ENCODE assay signal across 22 cellular contexts in the genomic region with DNA sequence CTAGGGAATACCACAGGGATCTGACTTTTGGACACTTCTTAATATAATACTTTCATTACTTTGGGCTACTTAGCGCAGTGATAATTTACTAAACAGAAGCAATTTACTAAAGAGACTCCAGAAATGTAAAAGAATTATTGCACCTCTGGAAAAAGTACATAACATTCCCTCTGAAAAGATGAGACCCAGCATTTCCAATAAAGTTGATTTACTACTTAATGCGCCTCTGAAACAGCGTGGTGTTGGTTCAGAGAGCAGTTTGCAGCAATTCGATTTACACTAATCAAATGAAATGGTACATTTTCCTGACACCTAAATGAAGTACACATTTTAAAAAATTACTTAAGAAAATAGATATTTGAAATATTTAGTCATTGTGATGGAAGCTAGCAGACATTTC.
"Had no signal": no experiment of that assay in that cellular context is flagged by ENCODE, and none has a peak within 500 bp of the region (broad histone marks: within the 10 kb centered on the region; RNA-seq: fewer than 3 reads in every experiment).

No MANE protein-coding gene starts in this region.

- H3K4me1 Mint-ChIP-seq: stimulated activated naive B cell treated with anti-CD40 and anti-IgM and Interleukin-4, amounts not matched to agents 10 μg/mL and 1 μg/mL and 100 μg/mL, for 72 hours; WTC11 had no signal

- H3K4me3 ChIP-seq: body of pancreas, lung, neural progenitor cell, pancreas, thyroid gland had no signal

- DNase-seq: activated CD4-positive, alpha-beta T cell treated with anti-CD3 and anti-CD28 coated beads for 4 hours; activated CD8-positive, alpha-beta memory T cell treated with anti-CD3 and anti-CD28 coated beads, Interleukin-2, amount 50 U/mL, for 4 hours; activated CD8-positive, alpha-beta T cell treated with anti-CD3 and anti-CD28 coated beads, Interleukin-2, amount 10 ng/mL, durations not matched to agents 7 days and 5 days; activated gamma-delta T cell; activated T-cell treated with anti-CD3 and anti-CD28 coated beads, Interleukin-2, amount 50 U/mL, for 48 hours; amniotic stem cell; body of pancreas; caudate nucleus; head of caudate nucleus; midbrain; pancreas; sigmoid colon; stimulated activated naive B cell treated with anti-CD40 and anti-IgM and Interleukin-4, amounts not matched to agents 10 μg/mL and 1 μg/mL and 100 μg/mL, for 72 hours; T-helper 2 cell; thyroid gland had no signal

- H3K9me3 Mint-ChIP-seq: activated naive CD4-positive, alpha-beta T cell treated with anti-CD3 and anti-CD28 coated beads, Interleukin-2, amount 50 U/mL, for 72 hours; neural progenitor cell; stimulated activated naive B cell treated with anti-CD40 and anti-IgM and Interleukin-4, amounts not matched to agents 10 μg/mL and 1 μg/mL and 100 μg/mL, for 72 hours; WTC11 had no signal

- H3K36me3 Mint-ChIP-seq: activated naive CD4-positive, alpha-beta T cell treated with anti-CD3 and anti-CD28 coated beads, Interleukin-2, amount 50 U/mL, for 72 hours; neural progenitor cell; stimulated activated naive B cell treated with anti-CD40 and anti-IgM and Interleukin-4, amounts not matched to agents 10 μg/mL and 1 μg/mL and 100 μg/mL, for 72 hours; WTC11 had no signal

- H2AFZ ChIP-seq: neural progenitor cell had no signal

- H3K27ac ChIP-seq: body of pancreas, esophagus muscularis mucosa, neural progenitor cell, pancreas, sigmoid colon, thyroid gland had no signal

- FAIRE-seq: colon, frontal cortex, pancreas had no signal

- H3K27ac Mint-ChIP-seq: activated CD8-positive, alpha-beta T cell treated with anti-CD3 and anti-CD28 coated beads, Interleukin-2, amount 10 ng/mL, durations not matched to agents 7 days and 5 days; activated naive CD4-positive, alpha-beta T cell treated with anti-CD3 and anti-CD28 coated beads, Interleukin-2, amount 50 U/mL, for 72 hours; neural progenitor cell; stimulated activated naive B cell treated with anti-CD40 and anti-IgM and Interleukin-4, amounts not matched to agents 10 μg/mL and 1 μg/mL and 100 μg/mL, for 72 hours; WTC11 had no signal

- H3K9me3 ChIP-seq: body of pancreas, esophagus muscularis mucosa, pancreas, sigmoid colon, thyroid gland had no signal

- H3K4me2 ChIP-seq: neural progenitor cell had no signal

- H3K4me3 Mint-ChIP-seq: activated CD8-positive, alpha-beta T cell treated with anti-CD3 and anti-CD28 coated beads, Interleukin-2, amount 10 ng/mL, durations not matched to agents 7 days and 5 days; neural progenitor cell; stimulated activated naive B cell treated with anti-CD40 and anti-IgM and Interleukin-4, amounts not matched to agents 10 μg/mL and 1 μg/mL and 100 μg/mL, for 72 hours; WTC11 had no signal

- H3K36me3 ChIP-seq: esophagus muscularis mucosa, neural progenitor cell, pancreas, sigmoid colon, thyroid gland had no signal

- H3K27me3 ChIP-seq: body of pancreas, neural progenitor cell, pancreas, sigmoid colon, thyroid gland had no signal

- H3K9ac ChIP-seq: neural progenitor cell had no signal

- ATAC-seq: activated CD8-positive, alpha-beta T cell treated with anti-CD3 and anti-CD28 coated beads, Interleukin-2, amount 10 ng/mL, durations not matched to agents 7 days and 5 days; activated naive CD4-positive, alpha-beta T cell treated with anti-CD3 and anti-CD28 coated beads, Interleukin-2, amount 50 U/mL, for 72 hours; body of pancreas; stimulated activated naive B cell treated with anti-CD40 and anti-IgM and Interleukin-4, amounts not matched to agents 10 μg/mL and 1 μg/mL and 100 μg/mL, for 72 hours; WTC11 had no signal

- H3K4me1 ChIP-seq: body of pancreas, neural progenitor cell, pancreas, thyroid gland had no signal

- H3K27me3 Mint-ChIP-seq: stimulated activated naive B cell treated with anti-CD40 and anti-IgM and Interleukin-4, amounts not matched to agents 10 μg/mL and 1 μg/mL and 100 μg/mL, for 72 hours had no signal
